In the genomic region with DNA sequence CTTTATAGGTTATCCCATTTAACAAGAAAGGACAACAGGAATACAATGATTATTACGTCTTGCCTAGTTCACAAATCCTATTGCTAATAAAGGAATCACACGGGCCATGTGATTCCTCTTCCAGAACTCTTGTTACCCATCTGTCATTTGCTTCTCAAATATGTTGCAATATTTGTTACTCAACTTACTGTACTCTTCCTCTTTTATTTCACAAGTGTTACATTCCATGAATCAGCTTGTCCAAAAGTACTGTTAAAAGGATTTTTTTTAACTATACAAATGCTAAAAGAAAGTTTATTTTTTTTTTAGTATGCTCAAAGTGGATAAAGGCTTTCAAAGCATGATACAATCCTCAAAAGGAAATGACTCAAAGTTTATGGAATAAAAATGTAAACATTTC, we compare ENCODE assay signal across 1 cellular context.
A peak's percentile ranks its signal among the peaks of the same experiment; 100 is the strongest.
TF ChIP-seq lines count a peak whose summit lies in the region.

No MANE protein-coding gene starts in this region.

TF ChIP-seq in HepG2, 621 proteins besides CTCF, POLR2A, EP300 and RAD21 (continued from another document):
- TF ChIP-seq, protein P1, sequence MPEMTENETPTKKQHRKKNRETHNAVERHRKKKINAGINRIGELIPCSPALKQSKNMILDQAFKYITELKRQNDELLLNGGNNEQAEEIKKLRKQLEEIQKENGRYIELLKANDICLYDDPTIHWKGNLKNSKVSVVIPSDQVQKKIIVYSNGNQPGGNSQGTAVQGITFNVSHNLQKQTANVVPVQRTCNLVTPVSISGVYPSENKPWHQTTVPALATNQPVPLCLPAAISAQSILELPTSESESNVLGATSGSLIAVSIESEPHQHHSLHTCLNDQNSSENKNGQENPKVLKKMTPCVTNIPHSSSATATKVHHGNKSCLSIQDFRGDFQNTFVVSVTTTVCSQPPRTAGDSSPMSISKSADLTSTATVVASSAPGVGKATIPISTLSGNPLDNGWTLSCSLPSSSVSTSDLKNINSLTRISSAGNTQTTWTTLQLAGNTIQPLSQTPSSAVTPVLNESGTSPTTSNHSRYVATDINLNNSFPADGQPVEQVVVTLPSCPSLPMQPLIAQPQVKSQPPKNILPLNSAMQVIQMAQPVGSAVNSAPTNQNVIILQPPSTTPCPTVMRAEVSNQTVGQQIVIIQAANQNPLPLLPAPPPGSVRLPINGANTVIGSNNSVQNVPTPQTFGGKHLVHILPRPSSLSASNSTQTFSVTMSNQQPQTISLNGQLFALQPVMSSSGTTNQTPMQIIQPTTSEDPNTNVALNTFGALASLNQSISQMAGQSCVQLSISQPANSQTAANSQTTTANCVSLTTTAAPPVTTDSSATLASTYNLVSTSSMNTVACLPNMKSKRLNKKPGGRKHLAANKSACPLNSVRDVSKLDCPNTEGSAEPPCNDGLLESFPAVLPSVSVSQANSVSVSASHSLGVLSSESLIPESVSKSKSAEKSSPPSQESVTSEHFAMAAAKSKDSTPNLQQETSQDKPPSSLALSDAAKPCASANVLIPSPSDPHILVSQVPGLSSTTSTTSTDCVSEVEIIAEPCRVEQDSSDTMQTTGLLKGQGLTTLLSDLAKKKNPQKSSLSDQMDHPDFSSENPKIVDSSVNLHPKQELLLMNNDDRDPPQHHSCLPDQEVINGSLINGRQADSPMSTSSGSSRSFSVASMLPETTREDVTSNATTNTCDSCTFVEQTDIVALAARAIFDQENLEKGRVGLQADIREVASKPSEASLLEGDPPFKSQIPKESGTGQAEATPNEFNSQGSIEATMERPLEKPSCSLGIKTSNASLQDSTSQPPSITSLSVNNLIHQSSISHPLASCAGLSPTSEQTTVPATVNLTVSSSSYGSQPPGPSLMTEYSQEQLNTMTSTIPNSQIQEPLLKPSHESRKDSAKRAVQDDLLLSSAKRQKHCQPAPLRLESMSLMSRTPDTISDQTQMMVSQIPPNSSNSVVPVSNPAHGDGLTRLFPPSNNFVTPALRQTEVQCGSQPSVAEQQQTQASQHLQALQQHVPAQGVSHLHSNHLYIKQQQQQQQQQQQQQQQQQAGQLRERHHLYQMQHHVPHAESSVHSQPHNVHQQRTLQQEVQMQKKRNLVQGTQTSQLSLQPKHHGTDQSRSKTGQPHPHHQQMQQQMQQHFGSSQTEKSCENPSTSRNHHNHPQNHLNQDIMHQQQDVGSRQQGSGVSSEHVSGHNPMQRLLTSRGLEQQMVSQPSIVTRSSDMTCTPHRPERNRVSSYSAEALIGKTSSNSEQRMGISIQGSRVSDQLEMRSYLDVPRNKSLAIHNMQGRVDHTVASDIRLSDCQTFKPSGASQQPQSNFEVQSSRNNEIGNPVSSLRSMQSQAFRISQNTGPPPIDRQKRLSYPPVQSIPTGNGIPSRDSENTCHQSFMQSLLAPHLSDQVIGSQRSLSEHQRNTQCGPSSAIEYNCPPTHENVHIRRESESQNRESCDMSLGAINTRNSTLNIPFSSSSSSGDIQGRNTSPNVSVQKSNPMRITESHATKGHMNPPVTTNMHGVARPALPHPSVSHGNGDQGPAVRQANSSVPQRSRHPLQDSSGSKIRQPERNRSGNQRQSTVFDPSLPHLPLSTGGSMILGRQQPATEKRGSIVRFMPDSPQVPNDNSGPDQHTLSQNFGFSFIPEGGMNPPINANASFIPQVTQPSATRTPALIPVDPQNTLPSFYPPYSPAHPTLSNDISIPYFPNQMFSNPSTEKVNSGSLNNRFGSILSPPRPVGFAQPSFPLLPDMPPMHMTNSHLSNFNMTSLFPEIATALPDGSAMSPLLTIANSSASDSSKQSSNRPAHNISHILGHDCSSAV (CRISPR knock-in tag; IDR thresholded peaks at IDR 0.05; ENCODE audit: borderline replicate concordance) = no peak
- TF ChIP-seq, protein P2, sequence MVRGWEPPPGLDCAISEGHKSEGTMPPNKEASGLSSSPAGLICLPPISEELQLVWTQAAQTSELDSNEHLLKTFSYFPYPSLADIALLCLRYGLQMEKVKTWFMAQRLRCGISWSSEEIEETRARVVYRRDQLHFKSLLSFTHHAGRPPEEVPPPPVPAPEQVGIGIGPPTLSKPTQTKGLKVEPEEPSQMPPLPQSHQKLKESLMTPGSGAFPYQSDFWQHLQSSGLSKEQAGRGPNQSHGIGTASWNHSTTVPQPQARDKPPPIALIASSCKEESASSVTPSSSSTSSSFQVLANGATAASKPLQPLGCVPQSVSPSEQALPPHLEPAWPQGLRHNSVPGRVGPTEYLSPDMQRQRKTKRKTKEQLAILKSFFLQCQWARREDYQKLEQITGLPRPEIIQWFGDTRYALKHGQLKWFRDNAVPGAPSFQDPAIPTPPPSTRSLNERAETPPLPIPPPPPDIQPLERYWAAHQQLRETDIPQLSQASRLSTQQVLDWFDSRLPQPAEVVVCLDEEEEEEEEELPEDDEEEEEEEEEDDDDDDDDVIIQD (CRISPR knock-in tag; IDR thresholded peaks at IDR 0.05; ENCODE audit: low read depth) = peak; percentile 96
- TF ChIP-seq CEBPG (CRISPR knock-in tag; IDR thresholded peaks at IDR 0.05) (peak; percentile 95), FOXA1 (IDR thresholded peaks at IDR 0.05) (no peak), FOXA1 (CRISPR knock-in tag; IDR thresholded peaks at IDR 0.05) (peak; percentile 46; the same call in 1 of the 2 replicates), NCOA2 (CRISPR knock-in tag; IDR thresholded peaks at IDR 0.05) (peak; percentile 74), EHMT2 (IDR thresholded peaks at IDR 0.05; ENCODE audit: borderline replicate concordance, low read depth, low read length) (no peak), SOX5 (CRISPR knock-in tag; IDR thresholded peaks at IDR 0.05; ENCODE audit: borderline replicate concordance) (peak; percentile 62; the same call in 1 of the 2 replicates), GTF3A (CRISPR knock-in tag; conservative IDR thresholded peaks at IDR 0.05) (no peak), RFX1 (IDR thresholded peaks at IDR 0.05) (no peak), ZSCAN9 (CRISPR knock-in tag; IDR thresholded peaks at IDR 0.05; ENCODE audit: borderline replicate concordance) (peak; percentile 52; the same call in 1 of the 2 replicates), SALL2 (CRISPR knock-in tag; IDR thresholded peaks at IDR 0.05) (no peak), RXRB (CRISPR knock-in tag; IDR thresholded peaks at IDR 0.05; ENCODE audit: borderline replicate concordance) (peak; percentile 49; the same call in 1 of the 2 replicates), RARA (CRISPR knock-in tag; IDR thresholded peaks at IDR 0.05) (0 out of 2 replicates have a peak, but pooled peaks have one; percentile 43), BCL6 (CRISPR knock-in tag; IDR thresholded peaks at IDR 0.05) (peak; percentile 50; the same call in 1 of the 2 replicates), FOXJ3 (CRISPR knock-in tag; IDR thresholded peaks at IDR 0.05; ENCODE audit: borderline replicate concordance) (peak; percentile 71; the same call in 1 of the 2 replicates), CENPX (CRISPR knock-in tag; IDR thresholded peaks at IDR 0.05) (no peak), NR2F2 (IDR thresholded peaks at IDR 0.05; ENCODE audit: borderline replicate concordance, low read depth) (no peak), ZMYM4 (CRISPR knock-in tag; IDR thresholded peaks at IDR 0.05) (peak; percentile 31; the same call in 1 of the 2 replicates), DNMT1 (CRISPR knock-in tag; IDR thresholded peaks at IDR 0.05) (no peak), SOX13 (IDR thresholded peaks at IDR 0.05) (no peak; the same call in 1 of the 2 replicates), SOX13 (CRISPR knock-in tag; conservative IDR thresholded peaks at IDR 0.05 in 1 of 2, IDR thresholded peaks at IDR 0.05 in 1 of 2) (peak in 1 of 2 experiments; percentile 72; a peak in 2 of 4 replicates), RCOR2 (CRISPR knock-in tag; IDR thresholded peaks at IDR 0.05) (peak; percentile 44; the same call in 1 of the 2 replicates)
- TF ChIP-seq, protein P3, sequence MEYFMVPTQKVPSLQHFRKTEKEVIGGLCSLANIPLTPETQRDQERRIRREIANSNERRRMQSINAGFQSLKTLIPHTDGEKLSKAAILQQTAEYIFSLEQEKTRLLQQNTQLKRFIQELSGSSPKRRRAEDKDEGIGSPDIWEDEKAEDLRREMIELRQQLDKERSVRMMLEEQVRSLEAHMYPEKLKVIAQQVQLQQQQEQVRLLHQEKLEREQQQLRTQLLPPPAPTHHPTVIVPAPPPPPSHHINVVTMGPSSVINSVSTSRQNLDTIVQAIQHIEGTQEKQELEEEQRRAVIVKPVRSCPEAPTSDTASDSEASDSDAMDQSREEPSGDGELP (IDR thresholded peaks at IDR 0.05; ENCODE audit: borderline replicate concordance, low read depth) = peak; percentile 33; the same call in 1 of the 2 replicates
- TF ChIP-seq, protein P4, sequence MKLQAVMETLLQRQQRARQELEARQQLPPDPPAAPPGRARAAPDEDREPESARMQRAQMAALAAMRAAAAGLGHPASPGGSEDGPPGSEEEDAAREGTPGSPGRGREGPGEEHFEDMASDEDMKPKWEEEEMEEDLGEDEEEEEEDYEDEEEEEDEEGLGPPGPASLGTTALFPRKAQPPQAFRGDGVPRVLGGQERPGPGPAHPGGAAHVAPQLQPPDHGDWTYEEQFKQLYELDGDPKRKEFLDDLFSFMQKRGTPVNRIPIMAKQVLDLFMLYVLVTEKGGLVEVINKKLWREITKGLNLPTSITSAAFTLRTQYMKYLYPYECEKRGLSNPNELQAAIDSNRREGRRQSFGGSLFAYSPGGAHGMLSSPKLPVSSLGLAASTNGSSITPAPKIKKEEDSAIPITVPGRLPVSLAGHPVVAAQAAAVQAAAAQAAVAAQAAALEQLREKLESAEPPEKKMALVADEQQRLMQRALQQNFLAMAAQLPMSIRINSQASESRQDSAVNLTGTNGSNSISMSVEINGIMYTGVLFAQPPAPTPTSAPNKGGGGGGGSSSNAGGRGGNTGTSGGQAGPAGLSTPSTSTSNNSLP (IDR thresholded peaks at IDR 0.05; ENCODE audit: low read depth, low read length) = peak; percentile 68; the same call in 1 of the 2 replicates
- TF ChIP-seq, protein P5, sequence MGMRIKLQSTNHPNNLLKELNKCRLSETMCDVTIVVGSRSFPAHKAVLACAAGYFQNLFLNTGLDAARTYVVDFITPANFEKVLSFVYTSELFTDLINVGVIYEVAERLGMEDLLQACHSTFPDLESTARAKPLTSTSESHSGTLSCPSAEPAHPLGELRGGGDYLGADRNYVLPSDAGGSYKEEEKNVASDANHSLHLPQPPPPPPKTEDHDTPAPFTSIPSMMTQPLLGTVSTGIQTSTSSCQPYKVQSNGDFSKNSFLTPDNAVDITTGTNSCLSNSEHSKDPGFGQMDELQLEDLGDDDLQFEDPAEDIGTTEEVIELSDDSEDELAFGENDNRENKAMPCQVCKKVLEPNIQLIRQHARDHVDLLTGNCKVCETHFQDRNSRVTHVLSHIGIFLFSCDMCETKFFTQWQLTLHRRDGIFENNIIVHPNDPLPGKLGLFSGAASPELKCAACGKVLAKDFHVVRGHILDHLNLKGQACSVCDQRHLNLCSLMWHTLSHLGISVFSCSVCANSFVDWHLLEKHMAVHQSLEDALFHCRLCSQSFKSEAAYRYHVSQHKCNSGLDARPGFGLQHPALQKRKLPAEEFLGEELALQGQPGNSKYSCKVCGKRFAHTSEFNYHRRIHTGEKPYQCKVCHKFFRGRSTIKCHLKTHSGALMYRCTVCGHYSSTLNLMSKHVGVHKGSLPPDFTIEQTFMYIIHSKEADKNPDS (CRISPR knock-in tag; IDR thresholded peaks at IDR 0.05) = peak; percentile 98
